ENCODE assay signal across 16 cellular contexts in genomic region chr11:125314264-125315087, GRCh38.
DNase-seq lines count a peak whose midpoint lies in the region; ATAC-seq and TF ChIP-seq lines count a peak whose summit lies in the region.
"Had no signal": no experiment of that assay in that cellular context is flagged by ENCODE, and none has a peak within 500 bp of the region (broad histone marks: within the 10 kb centered on the region; RNA-seq: fewer than 3 reads in every experiment).

No MANE protein-coding gene starts in this region.

- no peak for TF ChIP-seq POLR2A in ovary (IDR thresholded peaks at IDR 0.05)

- H3K36me3 ChIP-seq in ovary, result no peaks in the 10 kb centered on the region
- H3K36me3 ChIP-seq: BLaER1, uterus had no signal

- peak; percentile 82 for DNase-seq in G401 (ENCODE audit: low spot score)
- peak; percentile 72 for DNase-seq in cerebellar cortex (ENCODE audit: low spot score)
- DNase-seq in left cardiac atrium, result no peak
- peak in 4 of 5 donors; percentile 37 to 55 (median 40) for DNase-seq in ovary
- no peak for DNase-seq in HuH-7 (ENCODE audit: low spot score)
- DNase-seq: activated CD4-positive, alpha-beta T cell treated with anti-CD3 and anti-CD28 coated beads, Interleukin-2, amount 50 U/mL, for 4 hours; activated effector memory CD4-positive, alpha-beta T cell treated with Interleukin-2 at 50 U/mL for 16 hours; Calu3; NCI-H2171; occipital lobe had no signal

- ATAC-seq in left cardiac atrium, result peak; percentile 50 to 60
- no peak for ATAC-seq in HG02970 (IDR thresholded peaks at IDR 0.05; ENCODE audit: low FRiP score, unreplicated experiment)
- no peak for ATAC-seq in HG03571 (IDR thresholded peaks at IDR 0.05; ENCODE audit: unreplicated experiment)
- no peak for ATAC-seq in GM21528 (IDR thresholded peaks at IDR 0.05; ENCODE audit: low FRiP score, unreplicated experiment)

- intact Hi-C loops in left cardiac atrium (cut with DNase I), result no loop called here
- intact Hi-C loops in ovary (cut with DNase I), result no loop called here

- 56 to 60% (median 58%) methylated on average over 17 of the region's 17 CpGs for WGBS in ovary, 3 donors

- H3K9me3 ChIP-seq in ovary, result no peaks in the 10 kb centered on the region
- H3K9me3 ChIP-seq: uterus had no signal

- no peak for TF ChIP-seq EP300 in ovary (IDR thresholded peaks at IDR 0.05)

- in situ Hi-C loops in G401 (cut with HindIII; ENCODE audit: low sequenced_read_pairs), result no loop called here

- TF ChIP-seq CTCF in ovary (IDR thresholded peaks at IDR 0.05), result no peak

- H3K4me3 ChIP-seq in ovary, result no peak overlapping the region
- H3K4me3 ChIP-seq: BLaER1, uterus had no signal

- H3K27me3 ChIP-seq in ovary, result no peaks in the 10 kb centered on the region
- H3K27me3 ChIP-seq: BLaER1, uterus had no signal

- H3K4me1 ChIP-seq in ovary (ENCODE audit: insufficient read depth), result peaks cover 16% of the 10 kb centered on the region
- H3K4me1 ChIP-seq: BLaER1 had no signal

- peak overlapping the region in 1 of 2 donors; percentile 40 for H3K27ac ChIP-seq in ovary
- H3K27ac ChIP-seq: BLaER1, RWPE1 had no signal

Comparison
In these comparisons a context has a peak if more than half of its experiments do, and no peak if none do; other contexts are left out.
1. DNase-seq: peak in G401 (single experiment), cerebellar cortex (single experiment) and ovary (4 of 5); none in left cardiac atrium (single experiment) and HuH-7 (single experiment).
2. ATAC-seq: peak in left cardiac atrium (2 of 2); none in HG02970 (single experiment), HG03571 (single experiment) and GM21528 (single experiment).